27 cellular contexts compared by ENCODE assay signal in genomic region chr3:191100516-191100915, GRCh38.
"Had no signal": no experiment of that assay in that cellular context is flagged by ENCODE, and none has a peak within 500 bp of the region (broad histone marks: within the 10 kb centered on the region; RNA-seq: fewer than 3 reads in every experiment).

No MANE protein-coding gene starts in this region.

- ATAC-seq: activated CD8-positive, alpha-beta T cell treated with anti-CD3 and anti-CD28 coated beads for 36 hours; activated T-cell treated with anti-CD3 and anti-CD28 coated beads, Interleukin-2, amount 50 U/mL, for 72 hours had no signal

- H3K9me3 ChIP-seq: ascending aorta, SJSA1, SK-N-SH had no signal

- H3K4me1 ChIP-seq: ascending aorta, SJSA1 had no signal

- H3K4me2 ChIP-seq: KMS-11, SK-N-SH had no signal

- H3K9ac ChIP-seq: KMS-11, SK-N-SH had no signal

- H3K27ac ChIP-seq: ascending aorta, KMS-11, SJSA1 had no signal

- H3K36me3 ChIP-seq: ascending aorta, SJSA1 had no signal

- H3K4me3 ChIP-seq: ascending aorta, SJSA1 had no signal

- DNase-seq: activated CD4-positive, alpha-beta T cell treated with anti-CD3 and anti-CD28 coated beads, Interleukin-2, amount 10 ng/mL, durations not matched to agents 24 days and 14 days; activated CD4-positive, alpha-beta T cell treated with anti-CD3 and anti-CD28 coated beads, Interleukin-2, amount 50 U/mL, for 4 hours; activated CD8-positive, alpha-beta T cell treated with anti-CD3 and anti-CD28 coated beads for 36 hours; activated gamma-delta T cell; activated naive CD4-positive, alpha-beta T cell treated with Interleukin-2 at 50 U/mL for 16 hours; activated naive CD8-positive, alpha-beta T cell treated with anti-CD3 and anti-CD28 coated beads, Interleukin-2, amount 10 ng/mL, durations not matched to agents 7 days and 5 days; activated T-cell treated with anti-CD3 and anti-CD28 coated beads, Interleukin-2, amount 50 U/mL, for 1 hour; activated T-cell treated with anti-CD3 and anti-CD28 coated beads, Interleukin-2, amount 50 U/mL, for 72 hours; amygdala; caudate nucleus; NCI-H1092 treated with DMSO at 0.1 percent for 48 hours; NCI-H1417; NCI-H146; NCI-H187; NCI-H2029 treated with DMSO at 0.1 percent for 48 hours; NCI-H2107; NCI-H2171; NCI-H510A; NCI-H526; NCI-H748 treated with DMSO at 0.1 percent for 48 hours; NK-92 treated with Interleukin-12 subunit alpha and Interleukin-12 subunit beta, amount 100 ng/mL, for 24 hours; OCI-M1; SHP77 treated with DMSO at 0.1 percent for 48 hours; SK-N-SH had no signal

- H3K27me3 ChIP-seq: ascending aorta, SJSA1 had no signal
